In the genomic region with DNA sequence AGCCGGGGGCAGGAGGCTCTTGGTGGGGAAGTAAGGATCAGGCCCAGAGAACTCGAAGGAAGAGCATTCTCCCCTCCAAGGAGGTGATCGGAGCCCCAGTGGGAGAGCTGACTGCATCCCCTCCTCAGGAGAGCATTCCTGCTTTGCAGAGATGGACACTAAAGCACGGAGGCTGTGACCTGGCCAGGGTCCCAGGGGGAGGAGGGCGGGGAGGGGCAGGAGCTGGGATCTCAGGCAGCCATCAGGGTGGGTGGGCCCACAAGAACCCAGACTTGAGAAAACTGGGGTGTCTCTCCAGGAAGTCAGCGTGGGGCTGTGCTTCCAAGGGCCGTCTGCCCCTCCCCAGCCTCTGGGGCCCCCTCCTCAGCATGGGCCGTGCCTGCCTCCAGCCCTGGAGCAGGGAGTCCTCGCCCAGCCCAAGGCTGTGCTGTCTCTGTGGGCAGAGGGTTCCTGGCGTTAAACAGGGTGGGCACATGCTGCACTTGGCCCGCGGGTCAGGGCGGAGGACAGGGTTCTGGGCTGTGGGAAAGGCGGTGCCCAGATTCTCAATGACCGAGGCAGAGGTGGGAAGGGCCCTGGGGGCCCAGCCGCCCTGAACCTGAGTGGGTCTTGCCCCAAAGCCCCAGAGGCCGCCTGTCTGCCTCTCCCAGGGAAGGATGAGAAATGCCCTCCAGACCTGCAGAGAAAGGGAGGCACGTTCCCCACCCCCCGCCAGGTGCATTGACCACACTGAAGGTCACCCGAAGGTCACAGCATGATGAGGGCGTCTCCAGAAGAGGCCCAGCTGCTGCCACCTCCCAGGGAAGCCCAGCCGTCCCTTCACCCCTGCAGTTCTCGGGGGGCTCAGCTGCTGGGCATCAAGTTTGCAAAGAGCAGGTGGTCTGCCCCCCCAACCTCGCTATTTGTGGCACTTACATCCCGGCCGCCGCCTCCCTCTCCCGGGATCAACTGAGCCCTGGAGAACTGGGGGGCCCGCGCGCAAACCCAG, we compare ENCODE assay signal across 2 cellular contexts.
A peak's percentile ranks its signal among the peaks of the same experiment; 100 is the strongest.
TF ChIP-seq lines count a peak whose summit lies in the region.

No MANE protein-coding gene starts in this region.

TF ChIP-seq in GM12891, 5 proteins besides CTCF, POLR2A, EP300 and RAD21:
- TF ChIP-seq POLR2AphosphoS5 (IDR thresholded peaks at IDR 0.05; ENCODE audit: low read depth, low read length) (no peak), PAX5 (IDR thresholded peaks at IDR 0.05; ENCODE audit: insufficient read depth, low read length, severe bottlenecking) (no peak), POU2F2 (IDR thresholded peaks at IDR 0.05; ENCODE audit: low read depth, low read length) (no peak), TAF1 (IDR thresholded peaks at IDR 0.05; ENCODE audit: low read depth, low read length) (no peak), SPI1 (IDR thresholded peaks at IDR 0.05; ENCODE audit: low read depth, low read length) (no peak)

TF ChIP-seq in WTC11, 78 proteins besides CTCF, POLR2A, EP300 and RAD21:
- TF ChIP-seq ZNF317 (CRISPR knock-in tag; IDR thresholded peaks at IDR 0.05; ENCODE audit: borderline replicate concordance, low read depth) = no peak
- 0 out of 2 replicates have a peak, but pooled peaks have one; percentile 9 for TF ChIP-seq CBFB (CRISPR knock-in tag; IDR thresholded peaks at IDR 0.05; ENCODE audit: low read depth)
